34 cellular contexts compared by ENCODE assay signal in genomic region chr2:167015806-167016205, GRCh38.
"Had no signal": no experiment of that assay in that cellular context is flagged by ENCODE, and none has a peak within 500 bp of the region (broad histone marks: within the 10 kb centered on the region; RNA-seq: fewer than 3 reads in every experiment).

No MANE protein-coding gene starts in this region.

- H3K27ac ChIP-seq: adrenal gland, ascending aorta, body of pancreas, brain microvascular endothelial cell, breast epithelium, cardiac muscle cell had no signal

- ATAC-seq: activated naive CD4-positive, alpha-beta T cell treated with anti-CD3 and anti-CD28 coated beads, Interleukin-2, amount 50 U/mL, for 72 hours; activated naive CD8-positive, alpha-beta T cell treated with anti-CD3 and anti-CD28 coated beads, Interleukin-2, amount 50 U/mL, for 24 hours; activated T-cell treated with anti-CD3 and anti-CD28 coated beads, Interleukin-2, amount 50 U/mL, for 4 hours; activated T-cell treated with anti-CD3 and anti-CD28 coated beads, Interleukin-2, amount 50 U/mL, for 72 hours; activated T-helper 17 cell treated with anti-CD3 and anti-CD28 coated beads, Interleukin-2, amount 50 U/mL, for 72 hours; body of pancreas had no signal

- H3K9me3 ChIP-seq: adrenal gland, ascending aorta, body of pancreas, breast epithelium had no signal

- FAIRE-seq: astrocyte, bronchial epithelial cell had no signal

- DNase-seq: activated effector memory CD4-positive, alpha-beta T cell treated with anti-CD3 and anti-CD28 coated beads, Interleukin-2, amount 50 U/mL, for 16 hours; activated effector memory CD4-positive, alpha-beta T cell treated with Interleukin-2 at 50 U/mL for 16 hours; activated gamma-delta T cell; activated gamma-delta T cell treated with Interleukin-2 at 50 U/mL for 16 hours; activated naive CD4-positive, alpha-beta T cell; activated naive CD4-positive, alpha-beta T cell treated with anti-CD3 and anti-CD28 coated beads for 36 hours; activated naive CD4-positive, alpha-beta T cell treated with anti-CD3 and anti-CD28 coated beads, Interleukin-2, amount 10 ng/mL, durations not matched to agents 7 days and 5 days; activated naive CD4-positive, alpha-beta T cell treated with anti-CD3 and anti-CD28 coated beads, Interleukin-2, amount 50 U/mL, for 16 hours; activated naive CD4-positive, alpha-beta T cell treated with Interleukin-2 at 50 U/mL for 16 hours; activated naive CD8-positive, alpha-beta T cell treated with anti-CD3 and anti-CD28 coated beads for 36 hours; activated naive CD8-positive, alpha-beta T cell treated with anti-CD3 and anti-CD28 coated beads, Interleukin-2, amount 10 ng/mL, durations not matched to agents 7 days and 5 days; activated naive CD8-positive, alpha-beta T cell treated with anti-CD3 and anti-CD28 coated beads, Interleukin-2, amount 50 U/mL, for 24 hours; activated T-cell treated with anti-CD3 and anti-CD28 coated beads, Interleukin-2, amount 50 U/mL, for 1 hour; activated T-cell treated with anti-CD3 and anti-CD28 coated beads, Interleukin-2, amount 50 U/mL, for 24 hours; activated T-cell treated with anti-CD3 and anti-CD28 coated beads, Interleukin-2, amount 50 U/mL, for 4 hours; activated T-cell treated with anti-CD3 and anti-CD28 coated beads, Interleukin-2, amount 50 U/mL, for 48 hours; activated T-cell treated with anti-CD3 and anti-CD28 coated beads, Interleukin-2, amount 50 U/mL, for 72 hours; adrenal gland; amniotic stem cell; amygdala; anterior cingulate cortex; aorta; body of pancreas; brain microvascular endothelial cell; caudate nucleus; central memory CD4-positive, alpha-beta T cell; cerebellar nuclear complex had no signal

- H3K4me3 ChIP-seq: adrenal gland, ascending aorta, body of pancreas, breast epithelium, cardiac muscle cell had no signal

- H3K27me3 ChIP-seq: adrenal gland, ascending aorta, body of pancreas, brain microvascular endothelial cell, breast epithelium, cardiac muscle cell had no signal

- H3K36me3 ChIP-seq: adrenal gland, ascending aorta, brain microvascular endothelial cell, breast epithelium, cardiac muscle cell had no signal

- H3K4me1 ChIP-seq: adrenal gland, ascending aorta, body of pancreas, breast epithelium had no signal
